16 cellular contexts compared by ENCODE assay signal in the genomic region with DNA sequence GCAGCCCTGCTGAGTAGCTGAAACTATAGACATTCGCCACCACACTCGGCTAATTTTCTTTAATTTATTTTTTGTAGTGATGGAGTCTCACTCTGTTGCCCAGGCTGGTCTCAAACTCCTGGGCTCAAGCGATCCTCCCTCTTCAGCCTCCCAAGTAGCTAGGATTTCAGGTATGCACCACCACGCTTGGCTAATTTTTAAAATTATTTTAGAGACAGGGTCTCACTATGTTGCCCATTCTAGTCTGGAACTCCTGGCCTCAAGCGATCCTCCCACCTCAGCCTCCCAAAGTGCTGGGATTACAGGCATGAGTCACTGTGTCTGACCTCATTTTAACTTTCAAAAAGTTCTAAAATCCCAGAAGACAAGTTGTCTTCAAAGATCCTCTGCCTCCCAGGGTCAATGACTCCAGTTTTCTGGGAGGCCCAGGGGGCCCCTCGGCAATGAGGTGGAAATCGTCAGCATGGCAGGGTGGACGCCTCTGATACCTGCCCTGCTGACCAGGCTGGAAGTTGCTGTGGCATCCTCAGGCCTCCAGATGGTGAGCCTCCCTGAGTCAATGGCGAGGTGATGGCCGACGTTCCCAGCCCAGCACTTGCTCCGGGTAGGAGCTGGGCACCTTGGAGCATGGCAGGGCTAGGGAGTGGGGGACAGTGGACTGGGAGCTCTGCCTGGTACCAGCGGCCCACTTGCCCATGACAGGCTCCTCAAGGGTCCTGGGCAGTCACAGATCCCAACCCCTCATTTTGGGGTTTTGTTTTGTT. TPM values are rescaled to one million over a fixed set of nuclear protein-coding genes. Genes with fewer than 3 reads are reported as not detected.
DNase-seq lines count a peak whose midpoint lies in the region; ATAC-seq, FAIRE-seq and TF ChIP-seq lines count a peak whose summit lies in the region.
"Had no signal": no experiment of that assay in that cellular context is flagged by ENCODE, and none has a peak within 500 bp of the region (broad histone marks: within the 10 kb centered on the region; RNA-seq: fewer than 3 reads in every experiment).

No MANE protein-coding gene starts in this region.

- no peaks in the 10 kb centered on the region; the same call in 1 of the 2 replicates for H3K27me3 ChIP-seq in IMR-90 (ENCODE audit: control insufficient read depth, insufficient read depth, low read length)
- H3K27me3 ChIP-seq in CD4-positive, alpha-beta memory T cell (ENCODE audit: insufficient read depth, low read length) = no peaks in the 10 kb centered on the region

- peaks cover 0 to 2% (median 0%) of the 10 kb centered on the region in 4 donors for H3K4me1 Mint-ChIP-seq in CD4-positive, alpha-beta memory T cell

- peaks cover 8% of the 10 kb centered on the region for H3K9me3 ChIP-seq in IMR-90 (ENCODE audit: control insufficient read depth, insufficient read depth, low read length)
- H3K9me3 ChIP-seq in CD4-positive, alpha-beta memory T cell (ENCODE audit: control insufficient read depth in 1 of 2, low read length in 2 of 2) = peaks cover 0 to 5% of the 10 kb centered on the region in 2 donors

- TF ChIP-seq RAD21 in IMR-90 (IDR thresholded peaks at IDR 0.05; ENCODE audit: low read length) = no peak

- H3K79me1 ChIP-seq in IMR-90 (ENCODE audit: low read depth in 1 of 2, low read length in 2 of 2) = no peaks in the 10 kb centered on the region

- no peak overlapping the region for H3K14ac ChIP-seq in IMR-90 (replicated peaks; ENCODE audit: low read depth, low read length)

- H3K27ac ChIP-seq in IMR-90 (ENCODE audit: insufficient read depth, low read length) (no peak overlapping the region), caudate nucleus (ENCODE audit: low read depth, low read length) (peak overlapping the region; percentile 13)
- no peak overlapping the region for H3K27ac ChIP-seq in CD4-positive, alpha-beta memory T cell (ENCODE audit: low read depth, low read length)

- no peak for ATAC-seq in IMR-90 (ENCODE audit: low read depth)
- no peak for ATAC-seq in GM21576 (IDR thresholded peaks at IDR 0.05; ENCODE audit: unreplicated experiment)

- POLR2A ChIA-PET in IMR-90 (lab: Charles Lee; ENCODE audit: unreplicated experiment) = no interaction called here
- POLR2A ChIA-PET in CD4-positive, alpha-beta memory T cell (lab: Charles Lee; ENCODE audit: partially characterized antibody) = no interaction called here

- H2AFZ ChIP-seq in IMR-90 (replicated peaks; ENCODE audit: low read length, poor library complexity) = no peak overlapping the region

- H3K36me3 ChIP-seq in IMR-90 (ENCODE audit: control insufficient read depth, insufficient read depth, low read length) = no peaks in the 10 kb centered on the region
- no peaks in the 10 kb centered on the region for H3K36me3 ChIP-seq in CD4-positive, alpha-beta memory T cell (ENCODE audit: insufficient read depth, low read length)

- peak overlapping the region; percentile 33; the same call in 1 of the 2 replicates for H4K91ac ChIP-seq in IMR-90 (ENCODE audit: insufficient read depth, low read depth, low read length)

- H3K36me3 Mint-ChIP-seq in CD4-positive, alpha-beta memory T cell = no peaks in the 10 kb centered on the region

- intact Hi-C loops in IMR-90 (cut with micrococcal nuclease) = no loop called here
- intact Hi-C loops in CD4-positive, alpha-beta memory T cell (cut with micrococcal nuclease) = no loop called here

- H3K9me1 ChIP-seq in IMR-90 (ENCODE audit: insufficient read depth, low read length) = peaks cover 11% of the 10 kb centered on the region

- CTCF ChIA-PET in IMR-90 (lab: Yijun Ruan, JAX) = no interaction called here
- CTCF ChIA-PET in CD4-positive, alpha-beta memory T cell (lab: Charles Lee; ENCODE audit: partially characterized antibody) = no interaction called here

- no peaks in the 10 kb centered on the region for H4K20me1 ChIP-seq in IMR-90 (ENCODE audit: insufficient read depth, low read length)

- 0 out of 2 replicates have a peak overlapping the region, but pooled peaks have one; percentile 16 for H3K4ac ChIP-seq in IMR-90 (ENCODE audit: low read depth, low read length)

- no peak overlapping the region for H3K9ac ChIP-seq in IMR-90 (ENCODE audit: low read depth, low read length)

- BruUV-seq in IMR-90 (replicated peaks; lab: Mats Ljungman, UMichigan) = no TSS peak

- no peak overlapping the region for H3K27ac Mint-ChIP-seq in CD4-positive, alpha-beta memory T cell

- H2BK5ac ChIP-seq in IMR-90 (ENCODE audit: low read depth, low read length, poor library complexity, severe bottlenecking) = no peak overlapping the region

- TF ChIP-seq POLR2A in IMR-90 (IDR thresholded peaks at IDR 0.05; ENCODE audit: low read depth, low read length) = no peak

- peaks cover 0 to 14% (median 9%) of the 10 kb centered on the region in 8 donors for H3K9me3 Mint-ChIP-seq in CD4-positive, alpha-beta memory T cell

- no peak overlapping the region for H3K18ac ChIP-seq in IMR-90 (ENCODE audit: low read depth, low read length)

- peak overlapping the region; percentile 15 for H2AK9ac ChIP-seq in IMR-90 (replicated peaks; ENCODE audit: low read depth, low read length, poor library complexity)

- H3K4me2 ChIP-seq in IMR-90 (ENCODE audit: low read depth, low read length) = no peak overlapping the region

- H4K8ac ChIP-seq in IMR-90 (ENCODE audit: low read depth in 2 of 2, low read length in 2 of 2) = no peak overlapping the region

- peaks cover 0 to 1% of the 10 kb centered on the region in 2 donors for H3K27me3 Mint-ChIP-seq in CD4-positive, alpha-beta memory T cell

- H2BK120ac ChIP-seq in IMR-90 (ENCODE audit: low read depth, low read length) = peak overlapping the region; percentile 53

- DNase-seq in IMR-90 (no peak), caudate nucleus (lab: John Stamatoyannopoulos, UW) (no peak), kidney tubule cell (ENCODE audit: low spot score) (peak; percentile 28), urothelium cell line (ENCODE audit: low spot score) (no peak), germinal center (ENCODE audit: low spot score) (no peak)
- no peak for DNase-seq in CD4-positive, alpha-beta memory T cell
- DNase-seq: ACHN, C1 segment of cervical spinal cord, NCI-H1105 treated with DMSO at 0.1 percent for 48 hours, NCI-H1694, NCI-H2081 treated with DMSO at 0.1 percent for 48 hours, NCI-H446 treated with DMSO at 0.1 percent for 48 hours, SIG-M5 had no signal

- no peak overlapping the region; the same call in 1 of the 2 replicates for H2BK20ac ChIP-seq in IMR-90 (ENCODE audit: low read depth, low read length)

- in situ Hi-C loops in IMR-90 (cut with MboI; ENCODE audit: low sequenced_read_pairs) = no loop called here

- no peak for TF ChIP-seq CTCF in IMR-90 (conservative IDR thresholded peaks at IDR 0.05; ENCODE audit: low read depth, low read length)

- H3K56ac ChIP-seq in IMR-90 (ENCODE audit: extremely low read depth, insufficient read depth, low read length) = no peak overlapping the region

- H3K4me3 ChIP-seq in IMR-90 (ENCODE audit: insufficient read depth, low read depth, low read length) = no peak overlapping the region
- no peak overlapping the region for H3K4me3 ChIP-seq in CD4-positive, alpha-beta memory T cell (ENCODE audit: low read length in 2 of 2)

- dilution Hi-C loops in IMR-90 (cut with HindIII; ENCODE audit: low sequenced_read_pairs, unreplicated experiment) = no loop called here

- no peak overlapping the region for H3K23ac ChIP-seq in IMR-90 (ENCODE audit: low read depth, low read length)

- no peak overlapping the region for H4K5ac ChIP-seq in IMR-90 (ENCODE audit: low read depth, low read length)

- H2AK5ac ChIP-seq in IMR-90 (ENCODE audit: low read depth, low read length) = peak overlapping the region; percentile 6

- 84% methylated on average over 5 of the region's 13 CpGs; no CpG with 5 or more reads in 1 of the 2 experiments for WGBS in IMR-90 (ENCODE audit: extremely low coverage in 2 of 2, insufficient read length in 1 of 2), 2 experiments

- no peak overlapping the region for H3K4me3 Mint-ChIP-seq in CD4-positive, alpha-beta memory T cell

- FAIRE-seq in urothelium cell line (lab: Jason Lieb, UNC) = peak; percentile 77
- FAIRE-seq: G401.6, HTR-8/SVneo had no signal

- no peak overlapping the region for H2BK15ac ChIP-seq in IMR-90 (ENCODE audit: low read depth, low read length)

- H3K4me1 ChIP-seq in IMR-90 (ENCODE audit: control insufficient read depth, insufficient read depth, low read length) = peaks cover 25% of the 10 kb centered on the region
- H3K4me1 ChIP-seq in CD4-positive, alpha-beta memory T cell (ENCODE audit: insufficient read depth, low read length) = no peaks in the 10 kb centered on the region

TF ChIP-seq in IMR-90, 13 proteins besides CTCF, POLR2A, EP300 and RAD21 (continues in another document):
- TF ChIP-seq RCOR1 (IDR thresholded peaks at IDR 0.05; ENCODE audit: insufficient replicate concordance, low read length) (no peak), RFX5 (IDR thresholded peaks at IDR 0.05; ENCODE audit: low read depth, low read length) (no peak), CHD1 (IDR thresholded peaks at IDR 0.05; ENCODE audit: low read depth, low read length) (no peak), MAZ (IDR thresholded peaks at IDR 0.05; ENCODE audit: borderline replicate concordance, low read depth, low read length) (no peak), MAFK (IDR thresholded peaks at IDR 0.05; ENCODE audit: low read depth, low read length) (no peak), MXI1 (IDR thresholded peaks at IDR 0.05; ENCODE audit: borderline replicate concordance, low read depth, low read length) (no peak)
- TF ChIP-seq, protein P1, sequence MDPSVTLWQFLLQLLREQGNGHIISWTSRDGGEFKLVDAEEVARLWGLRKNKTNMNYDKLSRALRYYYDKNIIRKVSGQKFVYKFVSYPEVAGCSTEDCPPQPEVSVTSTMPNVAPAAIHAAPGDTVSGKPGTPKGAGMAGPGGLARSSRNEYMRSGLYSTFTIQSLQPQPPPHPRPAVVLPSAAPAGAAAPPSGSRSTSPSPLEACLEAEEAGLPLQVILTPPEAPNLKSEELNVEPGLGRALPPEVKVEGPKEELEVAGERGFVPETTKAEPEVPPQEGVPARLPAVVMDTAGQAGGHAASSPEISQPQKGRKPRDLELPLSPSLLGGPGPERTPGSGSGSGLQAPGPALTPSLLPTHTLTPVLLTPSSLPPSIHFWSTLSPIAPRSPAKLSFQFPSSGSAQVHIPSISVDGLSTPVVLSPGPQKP (IDR thresholded peaks at IDR 0.05; ENCODE audit: borderline replicate concordance, low read depth, low read length) = no peak

RNA-seq across cellular contexts. Expression of a gene that starts 31.1 kb away (rescaled TPM):
- total RNA-seq in IMR-90 (2012; rRNA removed) = 2,871 and 3,750 TPM in 2 replicates
- 3,097 and 3,312 TPM in 2 replicates for polyA plus RNA-seq in IMR-90 (2012; rRNA removed)
- 2,912 and 3,812 TPM in 2 replicates for polyA plus RNA-seq in IMR-90 (2012; cell fraction: cytosol; rRNA removed)
- 2,181 and 2,704 TPM in 2 replicates for polyA plus RNA-seq in IMR-90 (2012; cell fraction: nucleus; rRNA removed; ENCODE audit: low replicate concordance)
- total RNA-seq in CD4-positive, alpha-beta memory T cell = 1,000 to 10,000 TPM; 3,492 to 3,635 TPM
- polyA plus RNA-seq in CD4-positive, alpha-beta memory T cell = 1,000 to 10,000 TPM; 3,292 to 4,075 TPM

RNA-seq across cellular contexts. Expression of a gene that starts 43.5 kb away (rescaled TPM):
- total RNA-seq in IMR-90 (2012; rRNA removed) = not detected in 2 replicates
- polyA plus RNA-seq in IMR-90 (2012; rRNA removed) = 0.07 and 0.09 TPM in 2 replicates
- 0.09 and 0.10 TPM in 2 replicates for polyA plus RNA-seq in IMR-90 (2012; cell fraction: cytosol; rRNA removed)
- polyA plus RNA-seq in IMR-90 (2012; cell fraction: nucleus; rRNA removed; ENCODE audit: low replicate concordance) = 0.06 and 0.09 TPM in 2 replicates
- total RNA-seq in CD4-positive, alpha-beta memory T cell = 10 to 100 TPM; 15.7 to 16.9 TPM
- polyA plus RNA-seq in CD4-positive, alpha-beta memory T cell = 10 to 100 TPM in 1 of 2 donors, 1 to 10 TPM in 1; 6.8 to 11.4 TPM

Comparison
In these comparisons a context has a peak if more than half of its experiments do, and no peak if none do; other contexts are left out.
1. RNA of a gene that starts 43.5 kb away (total RNA-seq): 15.7 to 16.9 TPM in CD4-positive, alpha-beta memory T cell; not detected in IMR-90; every median in the first group is over 10 times any median in the second.